ENCODE assay signal across 22 cellular contexts in genomic region chrX:65136424-65136823, GRCh38.
"Had no signal": no experiment of that assay in that cellular context is flagged by ENCODE, and none has a peak within 500 bp of the region (broad histone marks: within the 10 kb centered on the region; RNA-seq: fewer than 3 reads in every experiment).

No MANE protein-coding gene starts in this region.

- ATAC-seq: esophagus mucosa; heart right ventricle; left lobe of liver; mucosa of descending colon; natural killer cell; psoas muscle; right lobe of liver; stimulated activated memory B cell treated with anti-CD40 and anti-IgM and Interleukin-4, amounts not matched to agents 10 μg/mL and 1 μg/mL and 100 μg/mL, for 72 hours had no signal

- H3K4me3 ChIP-seq: coronary artery, heart right ventricle, mucosa of descending colon, psoas muscle, right lobe of liver, spleen, testis, tibial nerve had no signal

- H3K9me3 ChIP-seq: neutrophil, right lobe of liver, testis had no signal

- H3K4me1 Mint-ChIP-seq: natural killer cell had no signal

- H3K4me3 Mint-ChIP-seq: natural killer cell; stimulated activated memory B cell treated with anti-CD40 and anti-IgM and Interleukin-4, amounts not matched to agents 10 μg/mL and 1 μg/mL and 100 μg/mL, for 72 hours; stimulated activated naive CD8-positive, alpha-beta T cell treated with anti-CD3 and anti-CD28 coated beads, Interleukin-15, Interleukin-2, amounts not matched to agents 100 ng/mL and 50 ng/mL, for 24 hours had no signal

- H3K27me3 ChIP-seq: heart right ventricle, neutrophil, right lobe of liver, spleen, testis, tibial nerve had no signal

- H3K4me1 ChIP-seq: heart right ventricle, psoas muscle, right lobe of liver, spleen, testis, tibial nerve had no signal

- H3K27ac Mint-ChIP-seq: natural killer cell; stimulated activated memory B cell treated with anti-CD40 and anti-IgM and Interleukin-4, amounts not matched to agents 10 μg/mL and 1 μg/mL and 100 μg/mL, for 72 hours; stimulated activated naive CD8-positive, alpha-beta T cell treated with anti-CD3 and anti-CD28 coated beads, Interleukin-15, Interleukin-2, amounts not matched to agents 100 ng/mL and 50 ng/mL, for 24 hours had no signal

- H3K27ac ChIP-seq: coronary artery, heart right ventricle, neutrophil, psoas muscle, right lobe of liver, spleen, testis, tibial nerve had no signal

- H3K36me3 ChIP-seq: heart right ventricle, neutrophil, right lobe of liver, spleen, tibial nerve had no signal

- DNase-seq: effector CD8-positive, alpha-beta T cell; heart right ventricle; hypothalamus; islet precursor cell; mammary epithelial cell; mucosa of descending colon; natural killer cell; psoas muscle; retina; right lobe of liver; spleen; stimulated activated CD4-positive, alpha-beta T cell treated with anti-CD3 and anti-CD28 coated beads, Interleukin-15, amount 100 ng/mL, for 24 hours; stimulated activated CD4-positive, alpha-beta T cell treated with anti-CD3 and anti-CD28 coated beads, Interleukin-1b, Interleukin-23, amount 100 ng/mL, for 48 hours; stimulated activated CD4-positive, alpha-beta T cell treated with anti-CD3 and anti-CD28 coated beads, Interleukin-4, amount 100 ng/mL, for 24 hours; testis had no signal

- H3K27me3 Mint-ChIP-seq: stimulated activated memory B cell treated with anti-CD40 and anti-IgM and Interleukin-4, amounts not matched to agents 10 μg/mL and 1 μg/mL and 100 μg/mL, for 72 hours; stimulated activated naive CD8-positive, alpha-beta T cell treated with anti-CD3 and anti-CD28 coated beads, Interleukin-15, Interleukin-2, amounts not matched to agents 100 ng/mL and 50 ng/mL, for 24 hours had no signal
